ENCODE assay signal across 26 cellular contexts in genomic region chr2:239494578-239494977, GRCh38.
"Had no signal": no experiment of that assay in that cellular context is flagged by ENCODE, and none has a peak within 500 bp of the region (broad histone marks: within the 10 kb centered on the region; RNA-seq: fewer than 3 reads in every experiment).

No MANE protein-coding gene starts in this region.

- H3K4me1 ChIP-seq: pancreas, prostate gland had no signal

- H3K4me2 ChIP-seq: smooth muscle cell had no signal

- DNase-seq: hippocampal formation; left colon; left lung; lower lobe of right lung; mammary epithelial cell; mesenchymal stem cell; naive B cell; natural killer cell; nucleus accumbens; pancreas; retina; right cardiac atrium; sigmoid colon; stimulated activated CD4-positive, alpha-beta T cell treated with anti-CD3 and anti-CD28 coated beads, Interleukin-1b, Interleukin-23, amount 100 ng/mL, for 48 hours; stimulated activated CD4-positive, alpha-beta T cell treated with anti-CD3 and anti-CD28 coated beads, Interleukin-2, amount 100 ng/mL, for 48 hours; stimulated activated CD4-positive, alpha-beta T cell treated with anti-CD3 and anti-CD28 coated beads, Interleukin-4, amount 100 ng/mL, for 4 hours; stimulated activated CD8-positive, alpha-beta memory T cell treated with anti-CD3 and anti-CD28 coated beads, Interleukin-4, amount 100 ng/mL, for 48 hours; stimulated activated naive CD4-positive, alpha-beta T cell treated with Interleukin-2 at 50 U/mL for 16 hours; stimulated activated naive CD8-positive, alpha-beta T cell treated with anti-CD3 and anti-CD28 coated beads, Interleukin-15, amount 100 ng/mL, for 72 hours; substantia nigra had no signal

- ATAC-seq: left colon; natural killer cell; pancreas; right cardiac atrium; stimulated activated memory B cell treated with anti-CD40 and anti-IgM and Interleukin-4, amounts not matched to agents 10 μg/mL and 1 μg/mL and 100 μg/mL, for 72 hours; stimulated activated naive CD8-positive, alpha-beta T cell treated with anti-CD3 and anti-CD28 coated beads, Interleukin-15, amount 100 ng/mL, for 72 hours had no signal

- H3K4me3 Mint-ChIP-seq: natural killer cell; stimulated activated memory B cell treated with anti-CD40 and anti-IgM and Interleukin-4, amounts not matched to agents 10 μg/mL and 1 μg/mL and 100 μg/mL, for 72 hours; stimulated activated naive CD8-positive, alpha-beta T cell treated with anti-CD3 and anti-CD28 coated beads, Interleukin-15, amount 100 ng/mL, for 72 hours; type B pancreatic cell had no signal

- H3K4me3 ChIP-seq: left lung, lower lobe of right lung, pancreas, prostate gland, sigmoid colon, smooth muscle cell, tibial nerve, vagina had no signal

- H3K36me3 Mint-ChIP-seq: natural killer cell; stimulated activated memory B cell treated with anti-CD40 and anti-IgM and Interleukin-4, amounts not matched to agents 10 μg/mL and 1 μg/mL and 100 μg/mL, for 72 hours; type B pancreatic cell had no signal

- H3K4me1 Mint-ChIP-seq: naive B cell; stimulated activated memory B cell treated with anti-CD40 and anti-IgM and Interleukin-4, amounts not matched to agents 10 μg/mL and 1 μg/mL and 100 μg/mL, for 72 hours; stimulated activated naive CD8-positive, alpha-beta T cell treated with anti-CD3 and anti-CD28 coated beads, Interleukin-15, amount 100 ng/mL, for 72 hours had no signal

- H3K27ac ChIP-seq: left lung, lower lobe of right lung, pancreas, prostate gland, sigmoid colon, vagina had no signal

- H3K9me3 ChIP-seq: left lung, lower lobe of right lung, pancreas, prostate gland, sigmoid colon, tibial nerve, vagina had no signal

- H3K36me3 ChIP-seq: left lung, lower lobe of right lung, pancreas, prostate gland, sigmoid colon, tibial nerve, vagina had no signal

- H3K27me3 ChIP-seq: pancreas, sigmoid colon, tibial nerve, vagina had no signal

- H3K9me3 Mint-ChIP-seq: natural killer cell, type B pancreatic cell had no signal

- H3K27ac Mint-ChIP-seq: natural killer cell; stimulated activated memory B cell treated with anti-CD40 and anti-IgM and Interleukin-4, amounts not matched to agents 10 μg/mL and 1 μg/mL and 100 μg/mL, for 72 hours; type B pancreatic cell had no signal
